21 cellular contexts compared by ENCODE assay signal in the genomic region with DNA sequence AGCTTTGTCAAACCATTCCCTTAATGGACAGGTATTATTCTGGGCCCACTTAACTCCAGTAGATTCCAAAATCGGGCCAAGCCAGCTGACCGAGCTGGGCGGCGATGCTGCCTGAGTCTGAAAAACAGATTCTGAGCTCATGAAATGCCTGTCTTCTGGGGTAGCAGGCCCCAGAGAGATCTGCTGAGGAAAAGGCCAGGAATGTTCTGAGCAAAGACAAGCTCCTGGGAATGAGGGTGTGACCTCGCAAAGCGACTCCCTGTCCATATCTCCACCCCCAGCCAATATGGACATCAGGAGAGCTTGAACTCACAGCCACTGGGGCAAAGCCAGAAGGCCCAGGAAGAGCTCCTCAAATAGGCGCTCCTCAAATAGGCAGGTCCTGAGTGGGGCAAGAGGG. TPM values are rescaled to one million over a fixed set of nuclear protein-coding genes. Genes with fewer than 3 reads are reported as not detected.
DNase-seq lines count a peak whose midpoint lies in the region; ATAC-seq and TF ChIP-seq lines count a peak whose summit lies in the region.
"Had no signal": no experiment of that assay in that cellular context is flagged by ENCODE, and none has a peak within 500 bp of the region (broad histone marks: within the 10 kb centered on the region; RNA-seq: fewer than 3 reads in every experiment).

No MANE protein-coding gene starts in this region.

- no peaks in the 10 kb centered on the region for H3K27me3 ChIP-seq in lung (ENCODE audit: control insufficient read depth, insufficient read depth)
- peaks cover 0 to 17% (median 0%) of the 10 kb centered on the region in 3 donors for H3K27me3 ChIP-seq in stomach
- no peaks in the 10 kb centered on the region for H3K27me3 ChIP-seq in adrenal gland
- H3K27me3 ChIP-seq: colonic mucosa had no signal

- H3K27ac ChIP-seq in lung (ENCODE audit: low read depth in 1 of 2, low read length in 1 of 2) (peak overlapping the region; percentile 1 to 27), stomach (peak overlapping the region in 4 of 5 donors; percentile 66 to 85 (median 73)), adrenal gland (peak overlapping the region in 2 of 5 donors; percentile 77 to 81)
- H3K27ac ChIP-seq: epithelial cell of prostate had no signal

- peak; percentile 64 for ATAC-seq in Right ventricle myocardium inferior
- ATAC-seq in lung (ENCODE audit: insufficient read depth, low FRiP score), result no peak
- ATAC-seq: activated T-helper 17 cell treated with anti-CD3 and anti-CD28 coated beads, Interleukin-2, amount 50 U/mL, for 72 hours; K562; stimulated activated naive CD8-positive, alpha-beta T cell treated with anti-CD3 and anti-CD28 coated beads, Interleukin-15, amount 100 ng/mL, for 72 hours had no signal

- TF ChIP-seq POLR2A in stomach (IDR thresholded peaks at IDR 0.05) (no peak), adrenal gland (IDR thresholded peaks at IDR 0.05) (no peak)

- no peaks in the 10 kb centered on the region for H3K9me3 ChIP-seq in lung (ENCODE audit: control insufficient read depth in 2 of 2, insufficient read depth in 1 of 2, low read length in 1 of 2)
- no peaks in the 10 kb centered on the region for H3K9me3 ChIP-seq in stomach
- H3K9me3 ChIP-seq in adrenal gland (replicated peaks in 1 of 3), result no peaks in the 10 kb centered on the region
- H3K9me3 ChIP-seq: colonic mucosa had no signal

- H3K4me1 ChIP-seq in lung (ENCODE audit: control insufficient read depth in 2 of 2, insufficient read depth in 2 of 2, low read length in 2 of 2), result peaks cover under 1 to 21% of the 10 kb centered on the region in 2 donors
- H3K4me1 ChIP-seq in stomach, result peaks cover 15 to 63% (median 39%) of the 10 kb centered on the region in 4 donors
- peaks cover 8 to 31% of the 10 kb centered on the region in 2 donors for H3K4me1 ChIP-seq in adrenal gland (replicated peaks in 1 of 2)
- H3K4me1 ChIP-seq: colonic mucosa had no signal

- intact Hi-C loops in Right ventricle myocardium inferior (cut with DNase I), result no loop called here
- intact Hi-C loops in cardiac septum (cut with DNase I), result no loop called here
- intact Hi-C loops in stomach (cut with DNase I; ENCODE audit: low total_unique reads), result no loop called here
- intact Hi-C loops in adrenal gland (cut with DNase I), result no loop called here

- 89 to 94% methylated on average over 7 of the region's 7 CpGs for WGBS in lung, 2 donors
- WGBS in stomach, 5 donors, result 73 to 89% (median 85%) methylated on average over 7 of the region's 7 CpGs
- 85 to 96% (median 92%) methylated on average over 4 to 7 of the region's 7 CpGs for WGBS in adrenal gland, 4 donors

- DNase-seq in Right ventricle myocardium inferior (ENCODE audit: missing footprints) (no peak), cardiac septum (ENCODE audit: low spot score) (no peak), lung (ENCODE audit: low spot score) (no peak), stomach (no peak), superior temporal gyrus (ENCODE audit: extremely low spot score) (no peak), adrenal gland (no peak), NCI-H2107 treated with DMSO at 0.1 percent for 48 hours (lab: John Stamatoyannopoulos, UW; ENCODE audit: unreplicated experiment) (no peak), DMS53 treated with DMSO at 0.1 percent for 48 hours (lab: John Stamatoyannopoulos, UW; ENCODE audit: unreplicated experiment) (no peak)
- DNase-seq: 8988T; amniotic stem cell; colonic mucosa; GOT3; NCI-H1048; NCI-H2171; posterior cingulate gyrus; stimulated activated naive CD8-positive, alpha-beta T cell treated with anti-CD3 and anti-CD28 coated beads, Interleukin-15, amount 100 ng/mL, for 72 hours; T-helper 1 cell had no signal

- no peak for TF ChIP-seq EP300 in stomach (IDR thresholded peaks at IDR 0.05)

- H3K4me3 ChIP-seq in lung (no peak overlapping the region), stomach (no peak overlapping the region), adrenal gland (no peak overlapping the region)
- H3K4me3 ChIP-seq: colonic mucosa, K562 had no signal

- TF ChIP-seq CTCF in lung (IDR thresholded peaks at IDR 0.05; ENCODE audit: control extremely low read depth, extremely low read depth) (no peak), stomach (IDR thresholded peaks at IDR 0.05) (no peak), adrenal gland (IDR thresholded peaks at IDR 0.05) (no peak)

- no peaks in the 10 kb centered on the region for H3K36me3 ChIP-seq in lung (ENCODE audit: control insufficient read depth in 2 of 2, insufficient read depth in 2 of 2, low read length in 2 of 2)
- H3K36me3 ChIP-seq in stomach, result no peaks in the 10 kb centered on the region
- no peaks in the 10 kb centered on the region for H3K36me3 ChIP-seq in adrenal gland (replicated peaks in 1 of 2)
- H3K36me3 ChIP-seq: colonic mucosa had no signal

RNA-seq across cellular contexts. Expression of a gene that starts 23.7 kb away (rescaled TPM):
- 8.8 TPM for total RNA-seq in Right ventricle myocardium inferior
- 8.6 TPM for total RNA-seq in cardiac septum
- total RNA-seq in lung, result 10 to 100 TPM in 1 of 2 donors, 1 to 10 TPM in 1; 4.9 to 14.8 TPM
- 1 to 10 TPM; 1.1 to 1.8 TPM for polyA plus RNA-seq in lung
- total RNA-seq in stomach, result 1 to 10 TPM in 3 of 5 donors, under 1 TPM in 2; 0.29 to 3.5 (median 1.3) TPM
- 1 to 10 TPM in 1 of 3 donors, under 1 TPM in 2; 0.68 to 1.2 (median 0.81) TPM for polyA plus RNA-seq in stomach
- 10 to 100 TPM in 1 of 8 donors, 1 to 10 TPM in 7; 4.7 to 10.6 (median 6.4) TPM for total RNA-seq in adrenal gland
- 1 to 10 TPM; 1.7 to 4.9 (median 2.3) TPM for polyA plus RNA-seq in adrenal gland
- total RNA-seq: activated CD8-positive, alpha-beta memory T cell treated with anti-CD3 and anti-CD28 coated beads for 36 hours; activated T-helper 17 cell treated with anti-CD3 and anti-CD28 coated beads, Interleukin-2, amount 50 U/mL, for 72 hours; K562 had no signal
- polyA plus RNA-seq: K562 had no signal
